7 cellular contexts compared by ENCODE assay signal in the genomic region with DNA sequence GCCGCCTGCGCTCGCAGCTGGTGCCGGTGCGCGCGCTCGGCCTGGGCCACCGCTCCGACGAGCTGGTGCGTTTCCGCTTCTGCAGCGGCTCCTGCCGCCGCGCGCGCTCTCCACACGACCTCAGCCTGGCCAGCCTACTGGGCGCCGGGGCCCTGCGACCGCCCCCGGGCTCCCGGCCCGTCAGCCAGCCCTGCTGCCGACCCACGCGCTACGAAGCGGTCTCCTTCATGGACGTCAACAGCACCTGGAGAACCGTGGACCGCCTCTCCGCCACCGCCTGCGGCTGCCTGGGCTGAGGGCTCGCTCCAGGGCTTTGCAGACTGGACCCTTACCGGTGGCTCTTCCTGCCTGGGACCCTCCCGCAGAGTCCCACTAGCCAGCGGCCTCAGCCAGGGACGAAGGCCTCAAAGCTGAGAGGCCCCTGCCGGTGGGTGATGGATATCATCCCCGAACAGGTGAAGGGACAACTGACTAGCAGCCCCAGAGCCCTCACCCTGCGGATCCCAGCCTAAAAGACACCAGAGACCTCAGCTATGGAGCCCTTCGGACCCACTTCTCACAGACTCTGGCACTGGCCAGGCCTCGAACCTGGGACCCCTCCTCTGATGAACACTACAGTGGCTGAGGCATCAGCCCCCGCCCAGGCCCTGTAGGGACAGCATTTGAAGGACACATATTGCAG. TPM values are rescaled to one million over a fixed set of nuclear protein-coding genes. Genes with fewer than 3 reads are reported as not detected.
DNase-seq lines count a peak whose midpoint lies in the region; ATAC-seq and TF ChIP-seq lines count a peak whose summit lies in the region.
"Had no signal": no experiment of that assay in that cellular context is flagged by ENCODE, and none has a peak within 500 bp of the region (broad histone marks: within the 10 kb centered on the region; RNA-seq: fewer than 3 reads in every experiment).

No MANE protein-coding gene starts in this region.

- TF ChIP-seq EP300 in sigmoid colon (IDR thresholded peaks at IDR 0.05), result no peak

- DNase-seq in NCI-H1092 treated with DMSO at 0.1 percent for 48 hours (lab: John Stamatoyannopoulos, UW) (peak; percentile 36), erythroblast (lab: John Stamatoyannopoulos, UW) (peak; percentile 47 to 49), sigmoid colon (peak; percentile 65)

- H3K4me3 ChIP-seq in ACC112 (ENCODE audit: low read depth, low read length) (peak overlapping the region; percentile 39; the same call in 1 of the 2 replicates), sigmoid colon (peak overlapping the region; percentile 36 to 59 (median 56))
- H3K4me3 ChIP-seq: lung had no signal

- TF ChIP-seq CTCF in sigmoid colon (IDR thresholded peaks at IDR 0.05), result no peak

- no peaks in the 10 kb centered on the region for H3K9me3 ChIP-seq in sigmoid colon

- H3K27me3 ChIP-seq in ACC112 (ENCODE audit: insufficient read depth, low read length), result peaks cover 9% of the 10 kb centered on the region; the same call in 1 of the 2 replicates
- H3K27me3 ChIP-seq in sigmoid colon, result peaks cover 0 to 17% (median 0%) of the 10 kb centered on the region in 3 donors

- intact Hi-C loops in sigmoid colon (cut with DNase I), result no loop called here

- H3K27ac ChIP-seq in ACC112 (ENCODE audit: low read depth, low read length), result no peak overlapping the region
- H3K27ac ChIP-seq in sigmoid colon, result peak overlapping the region; percentile 14 to 63 (median 48)

- 7 to 13% methylated on average over 49 of the region's 49 CpGs for WGBS in sigmoid colon, 2 donors

- no peak for TF ChIP-seq POLR2A in erythroblast (IDR thresholded peaks at IDR 0.05; ENCODE audit: low read length)
- TF ChIP-seq POLR2A in sigmoid colon (IDR thresholded peaks at IDR 0.05), result no peak

- ATAC-seq in GM21367 (IDR thresholded peaks at IDR 0.05; ENCODE audit: unreplicated experiment), result no peak
- ATAC-seq in GM19452 (IDR thresholded peaks at IDR 0.05; ENCODE audit: unreplicated experiment), result no peak

- H3K4me1 ChIP-seq in ACC112 (ENCODE audit: control insufficient read depth, insufficient read depth, low read length, unreplicated experiment) (peaks cover 13% of the 10 kb centered on the region), sigmoid colon (peaks cover 0 to 41% (median 36%) of the 10 kb centered on the region in 4 donors)

- H3K36me3 ChIP-seq in ACC112 (ENCODE audit: insufficient read depth, low read length) (no peaks in the 10 kb centered on the region), sigmoid colon (no peaks in the 10 kb centered on the region)

- no peaks in the 10 kb centered on the region for H3K79me2 ChIP-seq in ACC112 (ENCODE audit: control insufficient read depth, insufficient read depth, low read length, unreplicated experiment)

- no peak overlapping the region for H2AFZ ChIP-seq in ACC112 (ENCODE audit: low read length, unreplicated experiment)

RNA-seq across cellular contexts. Expression of a gene that starts 3.0 kb away (rescaled TPM):
- 1 to 10 TPM in 1 of 4 donors, under 1 TPM in 1, not detected in 2; 0.99 to 1.8 TPM for total RNA-seq in sigmoid colon
- polyA plus RNA-seq in sigmoid colon, result 1 to 10 TPM; 2.4 to 8.1 (median 4.9) TPM

RNA-seq across cellular contexts. Expression of a gene that starts 10.1 kb away (rescaled TPM):
- total RNA-seq in sigmoid colon, result 10 to 100 TPM; 16.1 to 27.1 (median 22.3) TPM
- polyA plus RNA-seq in sigmoid colon, result 10 to 100 TPM in 2 of 3 donors, 1 to 10 TPM in 1; 9.6 to 15.5 (median 10.4) TPM

RNA-seq across cellular contexts. Expression of a gene that starts 33.2 kb away (rescaled TPM):
- total RNA-seq in sigmoid colon, result 10 to 100 TPM; 10.7 to 37.2 (median 12.8) TPM
- 10 to 100 TPM; 10.8 to 31.3 (median 11.3) TPM for polyA plus RNA-seq in sigmoid colon

RNA-seq across cellular contexts. Expression of a gene that starts 38.1 kb away (rescaled TPM):
- 100 to 1,000 TPM in 3 of 4 donors, 10 to 100 TPM in 1; 67.9 to 152 (median 128) TPM for total RNA-seq in sigmoid colon
- polyA plus RNA-seq in sigmoid colon, result 100 to 1,000 TPM; 108 to 286 (median 129) TPM

RNA-seq across cellular contexts. Expression of a gene that starts 42.4 kb away (rescaled TPM):
- 10 to 100 TPM; 30.1 to 55.9 (median 51.1) TPM for total RNA-seq in sigmoid colon
- 10 to 100 TPM; 14.8 to 32.0 (median 26.4) TPM for polyA plus RNA-seq in sigmoid colon
